10 cellular contexts compared by ENCODE assay signal in genomic region chr11:35007277-35007676, GRCh38.
DNase-seq lines count a peak whose midpoint lies in the region; ATAC-seq and FAIRE-seq lines count a peak whose summit lies in the region.
"Had no signal": no experiment of that assay in that cellular context is flagged by ENCODE, and none has a peak within 500 bp of the region (broad histone marks: within the 10 kb centered on the region; RNA-seq: fewer than 3 reads in every experiment).

No MANE protein-coding gene starts in this region.

- no peak overlapping the region for H2BK120ac ChIP-seq in mesendoderm (ENCODE audit: low read depth, low read length)

- no peaks in the 10 kb centered on the region for H3K27me3 ChIP-seq in mesendoderm (ENCODE audit: insufficient read depth, low read length, poor library complexity)
- H3K27me3 ChIP-seq: body of pancreas had no signal

- H3K27ac ChIP-seq in mesendoderm (ENCODE audit: low read depth, low read length), result no peak overlapping the region

- H3K4me3 ChIP-seq in mesendoderm (ENCODE audit: low read length), result no peak overlapping the region
- H3K4me3 ChIP-seq: body of pancreas had no signal

- H3K79me1 ChIP-seq in mesendoderm (ENCODE audit: low read length), result no peaks in the 10 kb centered on the region

- DNase-seq in memory B cell (ENCODE audit: low spot score in 2 of 2), result no peak
- no peak for DNase-seq in RCC 7860 (ENCODE audit: low spot score)
- DNase-seq in mesendoderm, result no peak
- no peak for DNase-seq in activated CD4-positive, alpha-beta memory T cell treated with anti-CD3 and anti-CD28 coated beads for 36 hours
- DNase-seq: body of pancreas, H9, NCI-H524 treated with DMSO at 0.1 percent for 48 hours had no signal

- intact Hi-C loops in activated CD4-positive, alpha-beta memory T cell treated with anti-CD3 and anti-CD28 coated beads for 36 hours (cut with micrococcal nuclease), result loop anchor here (2.0 kb wide), 1 partner anchor 230 kb away; no protein-coding TSS in a partner anchor

- peaks cover 8% of the 10 kb centered on the region for H3K4me1 ChIP-seq in mesendoderm (ENCODE audit: control insufficient read depth, low read depth, low read length)

- no peak overlapping the region for H2BK5ac ChIP-seq in mesendoderm (ENCODE audit: low read length)

- no peak overlapping the region for H3K56ac ChIP-seq in mesendoderm (ENCODE audit: low read length)

- POLR2A ChIA-PET in activated CD4-positive, alpha-beta memory T cell treated with anti-CD3 and anti-CD28 coated beads for 36 hours (lab: Charles Lee), result interaction anchor here (0.7 to 2.3 kb wide), 9 partner anchors 22 to 159 kb away, joined by 3 to 11 read pairs (median 4); no protein-coding TSS in a partner anchor

- H3K18ac ChIP-seq in mesendoderm (ENCODE audit: low read length), result no peak overlapping the region

- CTCF ChIA-PET in activated CD4-positive, alpha-beta memory T cell treated with anti-CD3 and anti-CD28 coated beads for 36 hours (lab: Charles Lee), result interaction anchor here (0.7 to 2.4 kb wide), 7 partner anchors 24 to 385 kb away, joined by 3 to 7 read pairs (median 4); partner anchors contain the start of gene CD44

- no peak overlapping the region for H2BK15ac ChIP-seq in mesendoderm (replicated peaks; ENCODE audit: low read depth)

- no CpG with 5 or more reads among the region's 2 CpGs for whole genome bisulfite sequencing in mesendoderm (ENCODE audit: extremely low coverage, insufficient coverage, low lambda C conversion rate)

- ATAC-seq in GM18861 (IDR thresholded peaks at IDR 0.05; ENCODE audit: unreplicated experiment), result peak; percentile 54
- peak; percentile 49 for ATAC-seq in GM21526 (IDR thresholded peaks at IDR 0.05; ENCODE audit: low FRiP score, unreplicated experiment)
- ATAC-seq in HG03159 (IDR thresholded peaks at IDR 0.05; ENCODE audit: unreplicated experiment), result peak; percentile 43
- no peak for ATAC-seq in memory B cell (ENCODE audit: low read depth)
- ATAC-seq: body of pancreas had no signal

- no peak overlapping the region for H4K5ac ChIP-seq in mesendoderm (ENCODE audit: low read length)

- H3K4me2 ChIP-seq in mesendoderm (ENCODE audit: low read length), result no peak overlapping the region

- H3K27ac Mint-ChIP-seq in memory B cell, result peak overlapping the region; percentile 88
- H3K27ac Mint-ChIP-seq in activated CD4-positive, alpha-beta memory T cell treated with anti-CD3 and anti-CD28 coated beads for 36 hours, result no peak overlapping the region

- H3K4ac ChIP-seq in mesendoderm (ENCODE audit: low read depth, low read length), result no peak overlapping the region

- H3K36me3 Mint-ChIP-seq in memory B cell, result no peaks in the 10 kb centered on the region
- no peaks in the 10 kb centered on the region for H3K36me3 Mint-ChIP-seq in activated CD4-positive, alpha-beta memory T cell treated with anti-CD3 and anti-CD28 coated beads for 36 hours

- no peak overlapping the region for H3K9ac ChIP-seq in mesendoderm (ENCODE audit: low read length)

- no peak overlapping the region for H3K4me3 Mint-ChIP-seq in memory B cell
- H3K4me3 Mint-ChIP-seq in activated CD4-positive, alpha-beta memory T cell treated with anti-CD3 and anti-CD28 coated beads for 36 hours, result no peak overlapping the region
- H3K4me3 Mint-ChIP-seq: H9 had no signal

- H3K23ac ChIP-seq in mesendoderm (ENCODE audit: low read length), result no peak overlapping the region

- FAIRE-seq in RCC 7860 (lab: Jason Lieb, UNC), result no peak

- no peaks in the 10 kb centered on the region for H3K36me3 ChIP-seq in mesendoderm (ENCODE audit: control insufficient read depth, insufficient read depth, low read length)

- no peaks in the 10 kb centered on the region for H3K27me3 Mint-ChIP-seq in memory B cell
- peaks cover 4% of the 10 kb centered on the region for H3K27me3 Mint-ChIP-seq in activated CD4-positive, alpha-beta memory T cell treated with anti-CD3 and anti-CD28 coated beads for 36 hours

- H3K79me2 ChIP-seq in mesendoderm (ENCODE audit: control insufficient read depth, insufficient read depth, low read length), result no peaks in the 10 kb centered on the region

- H3K4me1 Mint-ChIP-seq in memory B cell, result peaks cover 17% of the 10 kb centered on the region
- H3K4me1 Mint-ChIP-seq in activated CD4-positive, alpha-beta memory T cell treated with anti-CD3 and anti-CD28 coated beads for 36 hours (ENCODE audit: low read depth), result peaks cover 56% of the 10 kb centered on the region

- no peaks in the 10 kb centered on the region for H3K9me3 Mint-ChIP-seq in memory B cell
- no peaks in the 10 kb centered on the region for H3K9me3 Mint-ChIP-seq in activated CD4-positive, alpha-beta memory T cell treated with anti-CD3 and anti-CD28 coated beads for 36 hours
- H3K9me3 Mint-ChIP-seq: H9 had no signal

- no peak overlapping the region for H4K8ac ChIP-seq in mesendoderm (ENCODE audit: low read depth, low read length)

- H2AK5ac ChIP-seq in mesendoderm (ENCODE audit: low read length), result no peak overlapping the region
